Comparison of ENCODE assay signal across 22 cellular contexts in the genomic region with DNA sequence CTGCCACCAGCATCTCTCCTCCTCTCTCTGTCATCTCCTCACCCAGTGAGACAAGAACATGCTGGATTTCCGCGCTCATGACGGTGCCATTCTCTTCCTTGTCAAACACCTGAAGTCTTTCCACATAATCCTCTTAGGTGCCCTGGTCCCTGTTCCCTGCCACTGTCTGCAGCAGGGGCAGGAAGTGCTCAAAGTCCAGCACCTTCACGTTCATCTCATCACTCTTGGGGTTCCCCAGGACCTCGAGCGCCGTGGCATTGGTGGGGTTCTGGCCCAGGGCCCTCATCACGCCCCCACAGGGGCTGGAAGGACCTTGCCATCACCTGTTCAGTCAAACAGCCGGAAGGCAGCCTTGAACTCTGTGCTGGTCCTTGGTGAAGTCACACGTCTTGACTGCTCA. TPM values are rescaled to one million over a fixed set of nuclear protein-coding genes. Genes with fewer than 3 reads are reported as not detected.
A peak's percentile ranks its signal among the peaks of the same experiment; 100 is the strongest.
DNase-seq lines count a peak whose midpoint lies in the region; ATAC-seq and TF ChIP-seq lines count a peak whose summit lies in the region.
"Had no signal": no experiment of that assay in that cellular context is flagged by ENCODE, and none has a peak within 500 bp of the region (broad histone marks: within the 10 kb centered on the region; RNA-seq: fewer than 3 reads in every experiment).

No MANE protein-coding gene starts in this region.

- peak overlapping the region; percentile 89 for H3K27ac ChIP-seq in OCI-LY3 (ENCODE audit: low read length)
- no peak overlapping the region for H3K27ac ChIP-seq in psoas muscle
- H3K27ac ChIP-seq: HL-60 had no signal

- no peaks in the 10 kb centered on the region for H3K27me3 ChIP-seq in H7 (ENCODE audit: control insufficient read depth, insufficient read depth, low read length)
- H3K27me3 ChIP-seq in OCI-LY3 (ENCODE audit: low read depth, low read length), result no peaks in the 10 kb centered on the region
- H3K27me3 ChIP-seq in psoas muscle (ENCODE audit: insufficient read depth in 3 of 3, low read length in 2 of 3), result no peaks in the 10 kb centered on the region
- H3K27me3 ChIP-seq: MG63 had no signal

- no peak overlapping the region for H3K4me3 Mint-ChIP-seq in activated CD8-positive, alpha-beta T cell treated with anti-CD3 and anti-CD28 coated beads, Interleukin-2, amount 10 ng/mL, durations not matched to agents 7 days and 5 days
- H3K4me3 Mint-ChIP-seq in activated CD8-positive, alpha-beta T cell treated with anti-CD3 and anti-CD28 coated beads for 36 hours, result no peak overlapping the region
- H3K4me3 Mint-ChIP-seq: HFFc6 had no signal

- intact Hi-C loops in activated CD8-positive, alpha-beta T cell treated with anti-CD3 and anti-CD28 coated beads for 36 hours (cut with micrococcal nuclease), result no loop called here
- intact Hi-C loops in posterior vena cava (cut with DNase I), result no loop called here
- intact Hi-C loops in psoas muscle (cut with DNase I), result no loop called here

- no peaks in the 10 kb centered on the region for H4K20me1 ChIP-seq in OCI-LY3 (ENCODE audit: insufficient read depth, low read length)

- H3K36me3 ChIP-seq in H7 (replicated peaks; ENCODE audit: control insufficient read depth, insufficient read depth, low read length) (no peaks in the 10 kb centered on the region), OCI-LY3 (replicated peaks; ENCODE audit: low read depth, low read length) (no peaks in the 10 kb centered on the region), psoas muscle (ENCODE audit: insufficient read depth in 1 of 2, low read depth in 1 of 2) (no peaks in the 10 kb centered on the region)
- H3K36me3 ChIP-seq: MG63 had no signal

- H3K9ac ChIP-seq in OCI-LY3 (ENCODE audit: low read length), result no peak overlapping the region

- H3K36me3 Mint-ChIP-seq in activated CD8-positive, alpha-beta T cell treated with anti-CD3 and anti-CD28 coated beads, Interleukin-2, amount 10 ng/mL, durations not matched to agents 7 days and 5 days (ENCODE audit: low read depth), result peaks cover 6% of the 10 kb centered on the region
- H3K36me3 Mint-ChIP-seq in activated CD8-positive, alpha-beta T cell treated with anti-CD3 and anti-CD28 coated beads for 36 hours (ENCODE audit: low read depth), result no peaks in the 10 kb centered on the region

- no peak overlapping the region for H3K4me3 ChIP-seq in H7 (ENCODE audit: insufficient read depth, low read depth, low read length)
- peak overlapping the region; percentile 63; the same call in 1 of the 2 replicates for H3K4me3 ChIP-seq in OCI-LY3 (ENCODE audit: low read length)
- H3K4me3 ChIP-seq in psoas muscle, result no peak overlapping the region
- H3K4me3 ChIP-seq: MG63 had no signal

- POLR2A ChIA-PET in activated CD8-positive, alpha-beta T cell treated with anti-CD3 and anti-CD28 coated beads, Interleukin-2, amount 10 ng/mL, durations not matched to agents 7 days and 5 days (lab: Charles Lee), result no interaction called here
- POLR2A ChIA-PET in activated CD8-positive, alpha-beta T cell treated with anti-CD3 and anti-CD28 coated beads for 36 hours (lab: Charles Lee), result interaction anchor here (0.6 to 1.3 kb wide), 2 partner anchors 7 to 13 kb away, joined by 3 read pairs; no protein-coding TSS in a partner anchor

- peaks cover 40% of the 10 kb centered on the region for H3K4me1 Mint-ChIP-seq in activated CD8-positive, alpha-beta T cell treated with anti-CD3 and anti-CD28 coated beads, Interleukin-2, amount 10 ng/mL, durations not matched to agents 7 days and 5 days (ENCODE audit: low read depth)
- H3K4me1 Mint-ChIP-seq in activated CD8-positive, alpha-beta T cell treated with anti-CD3 and anti-CD28 coated beads for 36 hours (ENCODE audit: low read depth), result peaks cover 22% of the 10 kb centered on the region

- H3K27ac Mint-ChIP-seq in activated CD8-positive, alpha-beta T cell treated with anti-CD3 and anti-CD28 coated beads, Interleukin-2, amount 10 ng/mL, durations not matched to agents 7 days and 5 days, result peak overlapping the region; percentile 95
- no peak overlapping the region for H3K27ac Mint-ChIP-seq in activated CD8-positive, alpha-beta T cell treated with anti-CD3 and anti-CD28 coated beads for 36 hours
- H3K27ac Mint-ChIP-seq: HFFc6 had no signal

- no peak for ATAC-seq in activated CD8-positive, alpha-beta T cell treated with anti-CD3 and anti-CD28 coated beads, Interleukin-2, amount 10 ng/mL, durations not matched to agents 7 days and 5 days
- ATAC-seq in activated CD8-positive, alpha-beta T cell treated with anti-CD3 and anti-CD28 coated beads for 36 hours, result no peak
- ATAC-seq in psoas muscle, result no peak
- ATAC-seq: PC-3 had no signal

- H2AFZ ChIP-seq in OCI-LY3 (ENCODE audit: low read depth, low read length), result no peak overlapping the region

- no peaks in the 10 kb centered on the region for H3K79me2 ChIP-seq in OCI-LY3 (ENCODE audit: low read length)

- H3K9me3 ChIP-seq in OCI-LY3 (ENCODE audit: insufficient read depth, low read length) (peaks cover 4% of the 10 kb centered on the region; the same call in 1 of the 2 replicates), psoas muscle (no peaks in the 10 kb centered on the region)
- H3K9me3 ChIP-seq: MG63 had no signal

- H3K27me3 Mint-ChIP-seq in activated CD8-positive, alpha-beta T cell treated with anti-CD3 and anti-CD28 coated beads, Interleukin-2, amount 10 ng/mL, durations not matched to agents 7 days and 5 days (ENCODE audit: low read depth), result no peaks in the 10 kb centered on the region
- H3K27me3 Mint-ChIP-seq in activated CD8-positive, alpha-beta T cell treated with anti-CD3 and anti-CD28 coated beads for 36 hours, result peaks cover 5% of the 10 kb centered on the region

- H3K4me1 ChIP-seq in OCI-LY3 (ENCODE audit: low read length) (peaks cover 39% of the 10 kb centered on the region), psoas muscle (peaks cover 8% of the 10 kb centered on the region)

- 75 to 86% (median 76%) methylated on average over 10 of the region's 10 CpGs for WGBS in psoas muscle, 3 donors

- peaks cover 3% of the 10 kb centered on the region for H3K9me3 Mint-ChIP-seq in activated CD8-positive, alpha-beta T cell treated with anti-CD3 and anti-CD28 coated beads, Interleukin-2, amount 10 ng/mL, durations not matched to agents 7 days and 5 days (ENCODE audit: insufficient read depth)
- H3K9me3 Mint-ChIP-seq in activated CD8-positive, alpha-beta T cell treated with anti-CD3 and anti-CD28 coated beads for 36 hours, result no peaks in the 10 kb centered on the region
- H3K9me3 Mint-ChIP-seq: HFFc6 had no signal

- no peak for DNase-seq in activated CD8-positive, alpha-beta T cell treated with anti-CD3 and anti-CD28 coated beads, Interleukin-2, amount 10 ng/mL, durations not matched to agents 7 days and 5 days
- no peak for DNase-seq in activated CD8-positive, alpha-beta T cell treated with anti-CD3 and anti-CD28 coated beads for 36 hours
- peak; percentile 16 for DNase-seq in H7
- peak; percentile 53 for DNase-seq in posterior vena cava (ENCODE audit: low spot score)
- no peak for DNase-seq in foreskin melanocyte
- no peak for DNase-seq in psoas muscle
- DNase-seq: C1 segment of cervical spinal cord, DMS79, HFFc6, IMR-90, Kasumi-1, MG63, NCI-H1048, NCI-H1436, NCI-H1930, NCI-H226, NCI-H524, PC-3, RPMI8226, SHP77 treated with DMSO at 0.1 percent for 48 hours had no signal

- CTCF ChIA-PET in activated CD8-positive, alpha-beta T cell treated with anti-CD3 and anti-CD28 coated beads, Interleukin-2, amount 10 ng/mL, durations not matched to agents 7 days and 5 days (lab: Charles Lee), result interaction anchor here (0.9 kb wide), 1 partner anchor 13 kb away, joined by 3 read pairs; no protein-coding TSS in a partner anchor
- CTCF ChIA-PET in activated CD8-positive, alpha-beta T cell treated with anti-CD3 and anti-CD28 coated beads for 36 hours (lab: Charles Lee), result no interaction called here

- peak overlapping the region; percentile 68 for H3K4me2 ChIP-seq in OCI-LY3 (ENCODE audit: low read length)

- no peak for TF ChIP-seq CTCF in activated CD8-positive, alpha-beta T cell treated with anti-CD3 and anti-CD28 coated beads for 36 hours (IDR thresholded peaks at IDR 0.05)
- TF ChIP-seq CTCF in OCI-LY3 (IDR thresholded peaks at IDR 0.05; ENCODE audit: low read depth, low read length), result no peak
- no peak for TF ChIP-seq CTCF in psoas muscle (IDR thresholded peaks at IDR 0.05)

RNA-seq across cellular contexts. Expression of gene AGPAT3, which starts 9.1 kb away (rescaled TPM):
- total RNA-seq in activated CD8-positive, alpha-beta T cell treated with anti-CD3 and anti-CD28 coated beads, Interleukin-2, amount 10 ng/mL, durations not matched to agents 7 days and 5 days, result 10 to 100 TPM; 70.4 to 72.5 TPM
- total RNA-seq in activated CD8-positive, alpha-beta T cell treated with anti-CD3 and anti-CD28 coated beads for 36 hours, result 10 to 100 TPM; 59.3 to 62.2 TPM
- 9.2 and 11.4 TPM in 2 replicates for total RNA-seq in H7 (2014; rRNA removed; shearing (Covaris generic))
- 10 to 100 TPM; 35.3 to 43.2 TPM for total RNA-seq in posterior vena cava
- 100 to 1,000 TPM in 1 of 4 donors, 10 to 100 TPM in 3; 47.9 to 117 (median 64.4) TPM for total RNA-seq in psoas muscle
- polyA plus RNA-seq in psoas muscle, result 10 to 100 TPM; 28.4 to 70.0 (median 35.7) TPM

Comparison
In these comparisons a context has a peak if more than half of its experiments do, and no peak if none do; other contexts are left out.
1. DNase-seq: peak in H7 (single experiment) and posterior vena cava (single experiment); none in activated CD8-positive, alpha-beta T cell treated with anti-CD3 and anti-CD28 coated beads, Interleukin-2, amount 10 ng/mL, durations not matched to agents 7 days and 5 days (single experiment), activated CD8-positive, alpha-beta T cell treated with anti-CD3 and anti-CD28 coated beads for 36 hours (single experiment), foreskin melanocyte (single experiment) and psoas muscle (0 of 2).